In the genomic region with DNA sequence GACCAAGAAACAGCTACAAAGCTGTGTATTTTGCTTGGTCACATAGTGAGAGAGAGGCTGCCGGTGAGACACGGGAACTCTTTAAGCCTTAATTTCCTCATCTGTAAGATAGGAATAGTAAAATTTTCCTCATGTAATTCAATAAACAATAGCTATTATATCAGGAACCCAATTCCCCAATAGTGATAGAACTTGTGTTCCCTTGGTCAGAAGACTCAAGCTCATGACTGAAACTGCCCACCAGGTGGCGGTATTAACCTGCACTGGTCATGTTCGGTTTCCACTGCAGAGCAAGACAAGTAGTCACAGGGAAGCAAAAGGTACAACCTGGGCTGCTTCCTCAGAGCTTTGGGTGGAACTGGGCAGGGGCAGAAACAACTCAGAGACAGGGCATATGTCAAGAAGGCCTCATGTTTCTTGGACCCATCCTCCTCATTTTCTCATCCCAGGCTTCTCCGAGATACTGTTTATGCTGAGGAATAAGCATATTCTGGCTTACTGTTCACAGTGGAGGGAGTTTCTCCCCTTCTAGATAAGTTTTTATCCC, we compare ENCODE assay signal across 8 cellular contexts. TPM values are rescaled to one million over a fixed set of nuclear protein-coding genes. Genes with fewer than 3 reads are reported as not detected.
A peak's percentile ranks its signal among the peaks of the same experiment; 100 is the strongest.
DNase-seq lines count a peak whose midpoint lies in the region; ATAC-seq and TF ChIP-seq lines count a peak whose summit lies in the region.

No MANE protein-coding gene starts in this region.

- no peaks in the 10 kb centered on the region for H3K9me2 ChIP-seq in OCI-LY1 (ENCODE audit: low read depth, low read length)

- DNase-seq in ELR (ENCODE audit: low read depth) (peak; percentile 83), KG1 (lab: John Stamatoyannopoulos, UW) (peak; percentile 54), epidermal melanocyte (ENCODE audit: insufficient read length, low spot score) (peak; percentile 81), mucosa of gallbladder (ENCODE audit: low spot score) (peak; percentile 91)
- peak; percentile 73 for DNase-seq in activated CD8-positive, alpha-beta memory T cell treated with anti-CD3 and anti-CD28 coated beads, Interleukin-2, amount 50 U/mL, for 1 hour (ENCODE audit: extremely low read depth)
- DNase-seq in stimulated activated CD8-positive, alpha-beta memory T cell treated with anti-CD3 and anti-CD28 coated beads, Interleukin-7, amount 100 ng/mL, for 24 hours (ENCODE audit: low read depth), result peak; percentile 85

- no peak overlapping the region for H2AFZ ChIP-seq in OCI-LY1 (ENCODE audit: low read length)

- H3K9ac ChIP-seq in OCI-LY1 (ENCODE audit: low read length), result no peak overlapping the region

- no peaks in the 10 kb centered on the region for H3K9me3 ChIP-seq in OCI-LY1 (ENCODE audit: low read length)

- no peaks in the 10 kb centered on the region for H4K20me1 ChIP-seq in OCI-LY1 (ENCODE audit: insufficient read depth, low read length)

- H3K4me1 ChIP-seq in OCI-LY1 (ENCODE audit: insufficient read depth, low read length, severe bottlenecking), result peaks cover 20% of the 10 kb centered on the region

- 0 out of 2 replicates have a peak, but pooled peaks cover 3% of the 10 kb centered on the region for H3K27me3 ChIP-seq in OCI-LY1 (ENCODE audit: insufficient read depth, low read length)

- H3K79me2 ChIP-seq in OCI-LY1 (ENCODE audit: insufficient read depth, low read length), result no peaks in the 10 kb centered on the region

- peak overlapping the region; percentile 12 for H3K27ac ChIP-seq in OCI-LY1 (ENCODE audit: low read depth, low read length, poor library complexity, severe bottlenecking)

- no peaks in the 10 kb centered on the region for H3F3A ChIP-seq in OCI-LY1 (ENCODE audit: insufficient read depth, low read length)

- peaks cover 12% of the 10 kb centered on the region; the same call in 1 of the 2 replicates for H3K36me3 ChIP-seq in OCI-LY1 (ENCODE audit: insufficient read depth, low read length)

- TF ChIP-seq CTCF in OCI-LY1 (IDR thresholded peaks at IDR 0.05; ENCODE audit: low read length), result peak; percentile 90

- H3K4me2 ChIP-seq in OCI-LY1 (ENCODE audit: low read length), result no peak overlapping the region

- no peak overlapping the region for H3K4me3 ChIP-seq in OCI-LY1 (ENCODE audit: low read depth, low read length, poor library complexity, severe bottlenecking)

- no peak for ATAC-seq in HG02588 (IDR thresholded peaks at IDR 0.05; ENCODE audit: unreplicated experiment)

RNA-seq across cellular contexts. Expression of gene AJUBA, which starts 4.2 kb away (rescaled TPM):
- 53.3 TPM for total RNA-seq in mucosa of gallbladder

RNA-seq across cellular contexts. Expression of gene C14orf93, which starts 23.4 kb away (rescaled TPM):
- total RNA-seq in mucosa of gallbladder, result 13.9 TPM

RNA-seq across cellular contexts. Expression of gene HAUS4, which starts 29.7 kb away (rescaled TPM):
- total RNA-seq in mucosa of gallbladder, result 38.8 TPM

RNA-seq across cellular contexts. Expression of gene PSMB5, which starts 48.1 kb away (rescaled TPM):
- 103 TPM for total RNA-seq in mucosa of gallbladder

RNA-seq across cellular contexts. Expression of gene PSMB11, which starts 55.4 kb away (rescaled TPM):
- total RNA-seq in mucosa of gallbladder, result not detected
